In genomic region chr17:35529868-35530267, GRCh38 we compare ENCODE assay signal across 18 cellular contexts. TPM values are rescaled to one million over a fixed set of nuclear protein-coding genes. Genes with fewer than 3 reads are reported as not detected.
"Had no signal": no experiment of that assay in that cellular context is flagged by ENCODE, and none has a peak within 500 bp of the region (broad histone marks: within the 10 kb centered on the region; RNA-seq: fewer than 3 reads in every experiment).

No MANE protein-coding gene starts in this region.

- H3K4me1 Mint-ChIP-seq: nephron progenitor cell had no signal

- DNase-seq: activated CD4-positive, CD25-positive, alpha-beta regulatory T cell treated with anti-CD3 and anti-CD28 coated beads, Interleukin-2, amount 50 U/mL, for 72 hours; activated CD8-positive, alpha-beta memory T cell treated with anti-CD3 and anti-CD28 coated beads for 24 hours; activated naive CD4-positive, alpha-beta T cell treated with Interleukin-2 at 50 U/mL for 16 hours; dorsolateral prefrontal cortex; islet precursor cell; left lung; mammary epithelial cell; nephron progenitor cell; occipital lobe; stimulated activated CD4-positive, alpha-beta T cell treated with anti-CD3 and anti-CD28 coated beads, Interleukin-2, amount 100 ng/mL, for 48 hours; stimulated activated naive B cell treated with anti-CD40 and anti-IgM and Interleukin-4, amounts not matched to agents 10 μg/mL and 1 μg/mL and 100 μg/mL, for 72 hours; SW 1271; trophoblast cell had no signal

- H3K36me3 Mint-ChIP-seq: stimulated activated naive B cell treated with anti-CD40 and anti-IgM and Interleukin-4, amounts not matched to agents 10 μg/mL and 1 μg/mL and 100 μg/mL, for 72 hours had no signal

- H3K9me3 Mint-ChIP-seq: stimulated activated naive B cell treated with anti-CD40 and anti-IgM and Interleukin-4, amounts not matched to agents 10 μg/mL and 1 μg/mL and 100 μg/mL, for 72 hours had no signal

- H3K4me3 Mint-ChIP-seq: nephron progenitor cell; stimulated activated naive B cell treated with anti-CD40 and anti-IgM and Interleukin-4, amounts not matched to agents 10 μg/mL and 1 μg/mL and 100 μg/mL, for 72 hours had no signal

- H3K27ac Mint-ChIP-seq: nephron progenitor cell had no signal

- ATAC-seq: left lung; stimulated activated naive B cell treated with anti-CD40 and anti-IgM and Interleukin-4, amounts not matched to agents 10 μg/mL and 1 μg/mL and 100 μg/mL, for 72 hours had no signal

RNA-seq across cellular contexts. Expression of gene SLFN12L, which starts 7.6 kb away (rescaled TPM):
- total RNA-seq: cardiac muscle cell, occipital lobe had no signal

RNA-seq across cellular contexts. Expression of gene SLFN14, which starts 30.8 kb away (rescaled TPM):
- total RNA-seq: mammary epithelial cell, mucosa of gallbladder, posterior vena cava, SJSA1, suprapubic skin had no signal
